ENCODE assay signal across 1 cellular context in the genomic region with DNA sequence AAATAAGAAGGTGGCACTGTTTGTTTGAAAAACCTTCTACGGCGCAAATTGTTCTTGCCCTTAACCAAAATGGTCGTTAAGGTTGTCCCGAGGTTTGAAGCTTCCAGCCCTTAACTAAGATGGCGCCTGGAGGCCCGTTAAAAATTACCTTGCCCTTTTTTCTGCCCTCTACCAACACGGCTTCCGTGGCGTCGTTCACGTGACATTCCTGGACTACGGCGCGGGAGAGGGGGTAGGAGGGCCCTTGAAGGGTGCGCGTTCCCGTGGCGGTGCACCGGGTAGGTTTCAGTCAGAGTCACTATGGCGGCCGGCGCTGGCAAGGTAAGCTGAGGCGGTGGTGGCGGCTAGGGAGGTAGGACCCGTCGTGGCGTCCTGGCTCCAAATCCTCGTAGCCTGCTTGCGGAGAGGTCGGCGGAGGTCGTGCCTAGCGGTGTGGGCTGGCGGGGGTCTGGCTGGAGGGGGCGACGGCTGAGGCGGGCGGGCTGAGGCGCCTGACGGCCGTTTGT.
TF ChIP-seq lines count a peak whose summit lies in the region.

Gene SLMAP (plus strand): TSS at position 288 of the 506 bp plus-strand sequence. CDS start 1,343 bp downstream, outside the sequence.

TF ChIP-seq in K562, 482 proteins besides CTCF, POLR2A, EP300 and RAD21 (continued from another document and continues in another):
- TF ChIP-seq CHD7 (IDR thresholded peaks at IDR 0.05; ENCODE audit: low read depth, low read length), result no peak
- no peak for TF ChIP-seq ZNF778 (CRISPR knock-in tag; IDR thresholded peaks at IDR 0.05)
- TF ChIP-seq HMG20A (CRISPR knock-in tag; conservative IDR thresholded peaks at IDR 0.05), result no peak
- TF ChIP-seq ZNF133 (CRISPR knock-in tag; IDR thresholded peaks at IDR 0.05), result no peak
- TF ChIP-seq ZNF408 (CRISPR knock-in tag; IDR thresholded peaks at IDR 0.05; ENCODE audit: low read depth), result no peak
- TF ChIP-seq E2F1 (CRISPR knock-in tag; IDR thresholded peaks at IDR 0.05), result no peak
- no peak for TF ChIP-seq ARID3B (CRISPR knock-in tag; IDR thresholded peaks at IDR 0.05; ENCODE audit: borderline replicate concordance)
- TF ChIP-seq, protein P1, sequence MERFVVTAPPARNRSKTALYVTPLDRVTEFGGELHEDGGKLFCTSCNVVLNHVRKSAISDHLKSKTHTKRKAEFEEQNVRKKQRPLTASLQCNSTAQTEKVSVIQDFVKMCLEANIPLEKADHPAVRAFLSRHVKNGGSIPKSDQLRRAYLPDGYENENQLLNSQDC (CRISPR knock-in tag; IDR thresholded peaks at IDR 0.05), result no peak
- TF ChIP-seq HMGXB4 (CRISPR knock-in tag; IDR thresholded peaks at IDR 0.05), result no peak
- no peak for TF ChIP-seq PRDM10 (IDR thresholded peaks at IDR 0.05; ENCODE audit: partially characterized antibody)
- TF ChIP-seq, protein P2, sequence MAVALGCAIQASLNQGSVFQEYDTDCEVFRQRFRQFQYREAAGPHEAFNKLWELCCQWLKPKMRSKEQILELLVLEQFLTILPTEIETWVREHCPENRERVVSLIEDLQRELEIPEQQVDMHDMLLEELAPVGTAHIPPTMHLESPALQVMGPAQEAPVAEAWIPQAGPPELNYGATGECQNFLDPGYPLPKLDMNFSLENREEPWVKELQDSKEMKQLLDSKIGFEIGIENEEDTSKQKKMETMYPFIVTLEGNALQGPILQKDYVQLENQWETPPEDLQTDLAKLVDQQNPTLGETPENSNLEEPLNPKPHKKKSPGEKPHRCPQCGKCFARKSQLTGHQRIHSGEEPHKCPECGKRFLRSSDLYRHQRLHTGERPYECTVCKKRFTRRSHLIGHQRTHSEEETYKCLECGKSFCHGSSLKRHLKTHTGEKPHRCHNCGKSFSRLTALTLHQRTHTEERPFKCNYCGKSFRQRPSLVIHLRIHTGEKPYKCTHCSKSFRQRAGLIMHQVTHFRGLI (CRISPR knock-in tag; IDR thresholded peaks at IDR 0.05), result 0 out of 2 replicates have a peak, but pooled peaks have one; percentile 13
- TF ChIP-seq MBD1 (CRISPR knock-in tag; IDR thresholded peaks at IDR 0.05), result no peak
- peak; percentile 98 for TF ChIP-seq MTA3 (IDR thresholded peaks at IDR 0.05; ENCODE audit: borderline replicate concordance)
- peak; percentile 98 for TF ChIP-seq ZNF766 (CRISPR knock-in tag; conservative IDR thresholded peaks at IDR 0.05)
- TF ChIP-seq SMARCC2 (IDR thresholded peaks at IDR 0.05; ENCODE audit: low read depth), result no peak
- TF ChIP-seq PTTG1 (tag; IDR thresholded peaks at IDR 0.05; ENCODE audit: low read depth), result 0 out of 2 replicates have a peak, but pooled peaks have one; percentile 68
- TF ChIP-seq BDP1 (IDR thresholded peaks at IDR 0.05; ENCODE audit: insufficient read depth, insufficient read length), result no peak
- no peak for TF ChIP-seq MXI1 (IDR thresholded peaks at IDR 0.05; ENCODE audit: low read depth, low read length)
- peak; percentile 44 to 47 for TF ChIP-seq E2F6 (IDR thresholded peaks at IDR 0.05; ENCODE audit: borderline replicate concordance in 1 of 2, extremely low read depth in 1 of 2, insufficient read depth in 1 of 2, insufficient read length in 1 of 2, low read depth in 1 of 2, low read length in 1 of 2, poor library complexity in 1 of 2, severe bottlenecking in 1 of 2)
- no peak for TF ChIP-seq PPARD (CRISPR knock-in tag; IDR thresholded peaks at IDR 0.05)
- no peak for TF ChIP-seq HNRNPH1 (optimal IDR thresholded peaks at IDR 0.05; ENCODE audit: low read depth, low read length)
